Comparison of ENCODE assay signal across 20 cellular contexts in genomic region chr14:99249389-99249788, GRCh38. TPM values are rescaled to one million over a fixed set of nuclear protein-coding genes. Genes with fewer than 3 reads are reported as not detected.
DNase-seq lines count a peak whose midpoint lies in the region; ATAC-seq and TF ChIP-seq lines count a peak whose summit lies in the region.
"Had no signal": no experiment of that assay in that cellular context is flagged by ENCODE, and none has a peak within 500 bp of the region (broad histone marks: within the 10 kb centered on the region; RNA-seq: fewer than 3 reads in every experiment).

No MANE protein-coding gene starts in this region.

- H3K4me2 ChIP-seq in GM23248 (ENCODE audit: unreplicated experiment) = no peak overlapping the region

- TF ChIP-seq POLR2A in breast epithelium (IDR thresholded peaks at IDR 0.05) = no peak

- H3K9me3 Mint-ChIP-seq in MCF 10A (ENCODE audit: unreplicated experiment) (no peaks in the 10 kb centered on the region), T-cell (no peaks in the 10 kb centered on the region)
- no peaks in the 10 kb centered on the region for H3K9me3 Mint-ChIP-seq in central memory CD8-positive, alpha-beta T cell
- H3K9me3 Mint-ChIP-seq in stimulated activated naive CD8-positive, alpha-beta T cell treated with anti-CD3 and anti-CD28 coated beads, Interleukin-15, Interleukin-2, amounts not matched to agents 100 ng/mL and 50 ng/mL, for 24 hours = no peaks in the 10 kb centered on the region
- H3K9me3 Mint-ChIP-seq in stimulated activated memory B cell treated with anti-CD40 and anti-IgM and Interleukin-4, amounts not matched to agents 10 μg/mL and 1 μg/mL and 100 μg/mL, for 72 hours = no peaks in the 10 kb centered on the region

- H3K9me3 ChIP-seq in breast epithelium (no peaks in the 10 kb centered on the region), GM23248 (ENCODE audit: low read depth) (no peaks in the 10 kb centered on the region)
- H3K9me3 ChIP-seq: testis had no signal

- no peak overlapping the region for H3K4me3 Mint-ChIP-seq in MCF 10A (ENCODE audit: unreplicated experiment)
- H3K4me3 Mint-ChIP-seq in T-cell = peak overlapping the region; percentile 67 to 96 (median 81)
- H3K4me3 Mint-ChIP-seq in central memory CD8-positive, alpha-beta T cell = peak overlapping the region; percentile 84
- peak overlapping the region; percentile 64 for H3K4me3 Mint-ChIP-seq in stimulated activated naive CD8-positive, alpha-beta T cell treated with anti-CD3 and anti-CD28 coated beads, Interleukin-15, Interleukin-2, amounts not matched to agents 100 ng/mL and 50 ng/mL, for 24 hours
- H3K4me3 Mint-ChIP-seq in stimulated activated memory B cell treated with anti-CD40 and anti-IgM and Interleukin-4, amounts not matched to agents 10 μg/mL and 1 μg/mL and 100 μg/mL, for 72 hours = no peak overlapping the region
- H3K4me3 Mint-ChIP-seq: B cell had no signal

- no peak overlapping the region for H2AFZ ChIP-seq in GM23248

- no peak overlapping the region for H3K27ac Mint-ChIP-seq in MCF 10A (ENCODE audit: low read depth, unreplicated experiment)
- H3K27ac Mint-ChIP-seq in T-cell = peak overlapping the region; percentile 99 to 100
- peak overlapping the region; percentile 97 for H3K27ac Mint-ChIP-seq in central memory CD8-positive, alpha-beta T cell (ENCODE audit: low read depth)
- peak overlapping the region; percentile 96 for H3K27ac Mint-ChIP-seq in stimulated activated naive CD8-positive, alpha-beta T cell treated with anti-CD3 and anti-CD28 coated beads, Interleukin-15, Interleukin-2, amounts not matched to agents 100 ng/mL and 50 ng/mL, for 24 hours
- no peak overlapping the region for H3K27ac Mint-ChIP-seq in stimulated activated memory B cell treated with anti-CD40 and anti-IgM and Interleukin-4, amounts not matched to agents 10 μg/mL and 1 μg/mL and 100 μg/mL, for 72 hours
- H3K27ac Mint-ChIP-seq: B cell had no signal

- H3K27ac ChIP-seq in breast epithelium = no peak overlapping the region
- H3K27ac ChIP-seq in GM23248 = no peak overlapping the region
- H3K27ac ChIP-seq: cardiac muscle cell, testis had no signal

- no peaks in the 10 kb centered on the region for H3K79me2 ChIP-seq in GM23248 (ENCODE audit: insufficient read depth)

- peaks cover 4% of the 10 kb centered on the region for H3K36me3 Mint-ChIP-seq in MCF 10A (ENCODE audit: insufficient read depth, unreplicated experiment)
- peaks cover 50% of the 10 kb centered on the region for H3K36me3 Mint-ChIP-seq in T-cell
- peaks cover 79% of the 10 kb centered on the region for H3K36me3 Mint-ChIP-seq in central memory CD8-positive, alpha-beta T cell (ENCODE audit: insufficient read depth)
- peaks cover 29% of the 10 kb centered on the region for H3K36me3 Mint-ChIP-seq in stimulated activated naive CD8-positive, alpha-beta T cell treated with anti-CD3 and anti-CD28 coated beads, Interleukin-15, Interleukin-2, amounts not matched to agents 100 ng/mL and 50 ng/mL, for 24 hours (ENCODE audit: low read depth)
- no peaks in the 10 kb centered on the region for H3K36me3 Mint-ChIP-seq in stimulated activated memory B cell treated with anti-CD40 and anti-IgM and Interleukin-4, amounts not matched to agents 10 μg/mL and 1 μg/mL and 100 μg/mL, for 72 hours

- H3K4me3 ChIP-seq in breast epithelium (no peak overlapping the region), GM23248 (no peak overlapping the region)
- H3K4me3 ChIP-seq: cardiac muscle cell, testis had no signal

- 74 to 84% methylated on average over 6 of the region's 6 CpGs for WGBS in GM23248 (ENCODE audit: low coverage in 1 of 2, low lambda C conversion rate in 2 of 2, missing lambda C conversion rate in 2 of 2), 2 experiments

- DNase-seq in MCF 10A (ENCODE audit: unreplicated experiment) = peak; percentile 14
- no peak for DNase-seq in breast epithelium (ENCODE audit: low spot score in 2 of 2)
- no peak for DNase-seq in T-cell
- DNase-seq in central memory CD8-positive, alpha-beta T cell (ENCODE audit: low spot score in 2 of 2) = no peak
- DNase-seq in activated gamma-delta T cell treated with Interleukin-2 at 50 U/mL for 16 hours = no peak
- DNase-seq in GM23248 = no peak
- DNase-seq: effector CD4-positive, alpha-beta T cell; hippocampal formation; kidney glomerular epithelial cell; MM.1S; NCI-H1930; occipital lobe; right cardiac atrium; SHP77 treated with DMSO at 0.1 percent for 48 hours; testis had no signal

- POLR2A ChIA-PET in MCF 10A (lab: Yijun Ruan, JAX) (no interaction called here), T-cell (lab: Charles Lee) (interaction anchor here in 1 of 2 donors (1.7 kb wide), 1 partner anchor 9 kb away, joined by 23 read pairs; no protein-coding TSS in a partner anchor)

- intact Hi-C loops in MCF 10A (cut with micrococcal nuclease) = no loop called here
- intact Hi-C loops in breast epithelium (cut with DNase I; ENCODE audit: low total_unique reads) = no loop called here

- H3K27me3 Mint-ChIP-seq in MCF 10A (ENCODE audit: insufficient read depth, unreplicated experiment) = no peaks in the 10 kb centered on the region
- no peaks in the 10 kb centered on the region for H3K27me3 Mint-ChIP-seq in T-cell
- no peaks in the 10 kb centered on the region for H3K27me3 Mint-ChIP-seq in central memory CD8-positive, alpha-beta T cell
- H3K27me3 Mint-ChIP-seq in stimulated activated naive CD8-positive, alpha-beta T cell treated with anti-CD3 and anti-CD28 coated beads, Interleukin-15, Interleukin-2, amounts not matched to agents 100 ng/mL and 50 ng/mL, for 24 hours = no peaks in the 10 kb centered on the region
- H3K27me3 Mint-ChIP-seq in stimulated activated memory B cell treated with anti-CD40 and anti-IgM and Interleukin-4, amounts not matched to agents 10 μg/mL and 1 μg/mL and 100 μg/mL, for 72 hours = peaks cover 71% of the 10 kb centered on the region

- H3K36me3 ChIP-seq in breast epithelium (no peaks in the 10 kb centered on the region), GM23248 (ENCODE audit: low read depth) (no peaks in the 10 kb centered on the region)
- H3K36me3 ChIP-seq: cardiac muscle cell had no signal

- no peaks in the 10 kb centered on the region for H3F3A ChIP-seq in GM23248 (ENCODE audit: insufficient read depth)

- no peak overlapping the region for H3K9ac ChIP-seq in GM23248

- no peaks in the 10 kb centered on the region for H4K20me1 ChIP-seq in GM23248 (ENCODE audit: insufficient read depth)

- no peaks in the 10 kb centered on the region for H3K4me1 ChIP-seq in breast epithelium
- no peaks in the 10 kb centered on the region for H3K4me1 ChIP-seq in GM23248 (ENCODE audit: insufficient read depth)
- H3K4me1 ChIP-seq: testis had no signal

- BruUV-seq in MCF 10A (replicated peaks; lab: Mats Ljungman, UMichigan) = no TSS peak

- in situ Hi-C loops in GM23248 (cut with MboI) = no loop called here

- CTCF ChIA-PET in MCF 10A (lab: Yijun Ruan, JAX) (no interaction called here), T-cell (lab: Charles Lee) (interaction anchor here in 1 of 2 donors (1.7 kb wide), 1 partner anchor 17 kb away, joined by 7 read pairs; no protein-coding TSS in a partner anchor)

- no peaks in the 10 kb centered on the region for H3K9me2 ChIP-seq in GM23248 (ENCODE audit: insufficient read depth)

- no peak for TF ChIP-seq CTCF in MCF 10A (IDR thresholded peaks at IDR 0.05; ENCODE audit: unreplicated experiment)
- TF ChIP-seq CTCF in breast epithelium (IDR thresholded peaks at IDR 0.05) = no peak

- H3K27me3 ChIP-seq in breast epithelium = peaks cover 2 to 78% of the 10 kb centered on the region in 2 donors
- H3K27me3 ChIP-seq in GM23248 (replicated peaks; ENCODE audit: insufficient read depth) = peaks cover 38% of the 10 kb centered on the region
- H3K27me3 ChIP-seq: testis had no signal

- no peak for ATAC-seq in T-cell (replicated peaks in 1 of 4)
- ATAC-seq in central memory CD8-positive, alpha-beta T cell (replicated peaks; ENCODE audit: extremely low read depth, poor library complexity, severe bottlenecking) = peak; percentile 39
- no peak for ATAC-seq in stimulated activated memory B cell treated with anti-CD40 and anti-IgM and Interleukin-4, amounts not matched to agents 10 μg/mL and 1 μg/mL and 100 μg/mL, for 72 hours
- ATAC-seq: right cardiac atrium had no signal

- no peaks in the 10 kb centered on the region for H3K4me1 Mint-ChIP-seq in MCF 10A (ENCODE audit: insufficient read depth, unreplicated experiment)
- peaks cover 85 to 86% (median 86%) of the 10 kb centered on the region in 3 donors for H3K4me1 Mint-ChIP-seq in T-cell
- H3K4me1 Mint-ChIP-seq in central memory CD8-positive, alpha-beta T cell = peaks cover 81% of the 10 kb centered on the region
- peaks cover 91% of the 10 kb centered on the region for H3K4me1 Mint-ChIP-seq in stimulated activated naive CD8-positive, alpha-beta T cell treated with anti-CD3 and anti-CD28 coated beads, Interleukin-15, Interleukin-2, amounts not matched to agents 100 ng/mL and 50 ng/mL, for 24 hours (ENCODE audit: low read depth)
- H3K4me1 Mint-ChIP-seq in stimulated activated memory B cell treated with anti-CD40 and anti-IgM and Interleukin-4, amounts not matched to agents 10 μg/mL and 1 μg/mL and 100 μg/mL, for 72 hours = no peaks in the 10 kb centered on the region
- H3K4me1 Mint-ChIP-seq: B cell had no signal

RNA-seq across cellular contexts. Expression of gene BCL11B, which starts 22.6 kb away (rescaled TPM):
- 0.84 and 1.4 TPM in 2 replicates for total RNA-seq in MCF 10A (2022)
- 1 to 10 TPM in 2 of 3 donors, under 1 TPM in 1; 0.96 to 3.9 (median 2.6) TPM for total RNA-seq in breast epithelium
- total RNA-seq in T-cell = 100 to 1,000 TPM; 181 to 240 (median 196) TPM
- total RNA-seq in GM23248 (2014; rRNA removed; shearing (Covaris generic)) = not detected in 2 replicates
- not detected in 2 replicates for polyA plus RNA-seq in GM23248 (2016; fragmentation: Nextera tagmentation; extraction: Ambion mirVana)
- total RNA-seq: NCI-H460 had no signal

Comparison
In these comparisons a context has a peak if more than half of its experiments do, and no peak if none do; other contexts are left out.
1. H3K27ac Mint-ChIP-seq: peak in T-cell (2 of 2), central memory CD8-positive, alpha-beta T cell (single experiment) and stimulated activated naive CD8-positive, alpha-beta T cell treated with anti-CD3 and anti-CD28 coated beads, Interleukin-15, Interleukin-2, amounts not matched to agents 100 ng/mL and 50 ng/mL, for 24 hours (single experiment); none in MCF 10A (single experiment) and stimulated activated memory B cell treated with anti-CD40 and anti-IgM and Interleukin-4, amounts not matched to agents 10 μg/mL and 1 μg/mL and 100 μg/mL, for 72 hours (single experiment).
2. H3K4me3 Mint-ChIP-seq: peak in T-cell (3 of 3), central memory CD8-positive, alpha-beta T cell (single experiment) and stimulated activated naive CD8-positive, alpha-beta T cell treated with anti-CD3 and anti-CD28 coated beads, Interleukin-15, Interleukin-2, amounts not matched to agents 100 ng/mL and 50 ng/mL, for 24 hours (single experiment); none in MCF 10A (single experiment) and stimulated activated memory B cell treated with anti-CD40 and anti-IgM and Interleukin-4, amounts not matched to agents 10 μg/mL and 1 μg/mL and 100 μg/mL, for 72 hours (single experiment).
3. RNA of gene BCL11B, which starts 22.6 kb away (total RNA-seq): 181 to 240 TPM in T-cell; 0.96 to 3.9 TPM in breast epithelium, 0.84 to 1.4 TPM in MCF 10A and not detected in GM23248; every median in the first group is over 10 times any median in the second.